ENCODE assay signal across 1 cellular context in the genomic region with DNA sequence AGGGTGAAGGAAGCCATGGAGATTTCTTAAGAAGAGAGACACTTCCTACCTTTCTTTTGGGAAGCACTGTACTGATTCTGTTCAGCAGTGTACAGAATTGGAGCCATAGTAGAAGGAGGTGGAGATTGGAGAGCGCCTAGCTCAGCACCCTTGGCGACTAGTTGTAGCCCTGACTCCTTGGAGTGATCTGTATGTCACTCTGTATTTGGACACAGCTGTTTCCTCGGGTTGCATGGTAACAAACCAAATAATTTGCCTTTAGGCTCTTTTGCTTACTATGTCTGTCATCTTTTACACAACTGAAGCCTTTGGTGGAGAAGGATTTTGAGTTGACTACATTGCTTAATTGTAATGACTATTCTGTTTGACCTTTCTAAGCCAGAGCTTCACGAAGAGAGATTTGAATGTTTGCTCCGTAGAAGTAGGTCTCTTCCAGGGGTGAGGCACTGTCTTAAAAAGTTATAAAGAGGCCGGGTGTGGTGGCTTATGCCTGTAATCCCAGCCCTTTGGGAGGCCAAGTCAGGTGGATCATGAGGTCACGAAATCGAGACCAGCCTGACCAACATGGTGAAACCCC.
TF ChIP-seq lines count a peak whose summit lies in the region.

No MANE protein-coding gene starts in this region.

TF ChIP-seq in WTC11, 78 proteins besides CTCF, POLR2A, EP300 and RAD21 (continued from another document):
- TF ChIP-seq, protein P1, sequence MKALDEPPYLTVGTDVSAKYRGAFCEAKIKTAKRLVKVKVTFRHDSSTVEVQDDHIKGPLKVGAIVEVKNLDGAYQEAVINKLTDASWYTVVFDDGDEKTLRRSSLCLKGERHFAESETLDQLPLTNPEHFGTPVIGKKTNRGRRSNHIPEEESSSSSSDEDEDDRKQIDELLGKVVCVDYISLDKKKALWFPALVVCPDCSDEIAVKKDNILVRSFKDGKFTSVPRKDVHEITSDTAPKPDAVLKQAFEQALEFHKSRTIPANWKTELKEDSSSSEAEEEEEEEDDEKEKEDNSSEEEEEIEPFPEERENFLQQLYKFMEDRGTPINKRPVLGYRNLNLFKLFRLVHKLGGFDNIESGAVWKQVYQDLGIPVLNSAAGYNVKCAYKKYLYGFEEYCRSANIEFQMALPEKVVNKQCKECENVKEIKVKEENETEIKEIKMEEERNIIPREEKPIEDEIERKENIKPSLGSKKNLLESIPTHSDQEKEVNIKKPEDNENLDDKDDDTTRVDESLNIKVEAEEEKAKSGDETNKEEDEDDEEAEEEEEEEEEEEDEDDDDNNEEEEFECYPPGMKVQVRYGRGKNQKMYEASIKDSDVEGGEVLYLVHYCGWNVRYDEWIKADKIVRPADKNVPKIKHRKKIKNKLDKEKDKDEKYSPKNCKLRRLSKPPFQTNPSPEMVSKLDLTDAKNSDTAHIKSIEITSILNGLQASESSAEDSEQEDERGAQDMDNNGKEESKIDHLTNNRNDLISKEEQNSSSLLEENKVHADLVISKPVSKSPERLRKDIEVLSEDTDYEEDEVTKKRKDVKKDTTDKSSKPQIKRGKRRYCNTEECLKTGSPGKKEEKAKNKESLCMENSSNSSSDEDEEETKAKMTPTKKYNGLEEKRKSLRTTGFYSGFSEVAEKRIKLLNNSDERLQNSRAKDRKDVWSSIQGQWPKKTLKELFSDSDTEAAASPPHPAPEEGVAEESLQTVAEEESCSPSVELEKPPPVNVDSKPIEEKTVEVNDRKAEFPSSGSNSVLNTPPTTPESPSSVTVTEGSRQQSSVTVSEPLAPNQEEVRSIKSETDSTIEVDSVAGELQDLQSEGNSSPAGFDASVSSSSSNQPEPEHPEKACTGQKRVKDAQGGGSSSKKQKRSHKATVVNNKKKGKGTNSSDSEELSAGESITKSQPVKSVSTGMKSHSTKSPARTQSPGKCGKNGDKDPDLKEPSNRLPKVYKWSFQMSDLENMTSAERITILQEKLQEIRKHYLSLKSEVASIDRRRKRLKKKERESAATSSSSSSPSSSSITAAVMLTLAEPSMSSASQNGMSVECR (CRISPR knock-in tag; IDR thresholded peaks at IDR 0.05; ENCODE audit: borderline replicate concordance): no peak
- TF ChIP-seq, protein P2, sequence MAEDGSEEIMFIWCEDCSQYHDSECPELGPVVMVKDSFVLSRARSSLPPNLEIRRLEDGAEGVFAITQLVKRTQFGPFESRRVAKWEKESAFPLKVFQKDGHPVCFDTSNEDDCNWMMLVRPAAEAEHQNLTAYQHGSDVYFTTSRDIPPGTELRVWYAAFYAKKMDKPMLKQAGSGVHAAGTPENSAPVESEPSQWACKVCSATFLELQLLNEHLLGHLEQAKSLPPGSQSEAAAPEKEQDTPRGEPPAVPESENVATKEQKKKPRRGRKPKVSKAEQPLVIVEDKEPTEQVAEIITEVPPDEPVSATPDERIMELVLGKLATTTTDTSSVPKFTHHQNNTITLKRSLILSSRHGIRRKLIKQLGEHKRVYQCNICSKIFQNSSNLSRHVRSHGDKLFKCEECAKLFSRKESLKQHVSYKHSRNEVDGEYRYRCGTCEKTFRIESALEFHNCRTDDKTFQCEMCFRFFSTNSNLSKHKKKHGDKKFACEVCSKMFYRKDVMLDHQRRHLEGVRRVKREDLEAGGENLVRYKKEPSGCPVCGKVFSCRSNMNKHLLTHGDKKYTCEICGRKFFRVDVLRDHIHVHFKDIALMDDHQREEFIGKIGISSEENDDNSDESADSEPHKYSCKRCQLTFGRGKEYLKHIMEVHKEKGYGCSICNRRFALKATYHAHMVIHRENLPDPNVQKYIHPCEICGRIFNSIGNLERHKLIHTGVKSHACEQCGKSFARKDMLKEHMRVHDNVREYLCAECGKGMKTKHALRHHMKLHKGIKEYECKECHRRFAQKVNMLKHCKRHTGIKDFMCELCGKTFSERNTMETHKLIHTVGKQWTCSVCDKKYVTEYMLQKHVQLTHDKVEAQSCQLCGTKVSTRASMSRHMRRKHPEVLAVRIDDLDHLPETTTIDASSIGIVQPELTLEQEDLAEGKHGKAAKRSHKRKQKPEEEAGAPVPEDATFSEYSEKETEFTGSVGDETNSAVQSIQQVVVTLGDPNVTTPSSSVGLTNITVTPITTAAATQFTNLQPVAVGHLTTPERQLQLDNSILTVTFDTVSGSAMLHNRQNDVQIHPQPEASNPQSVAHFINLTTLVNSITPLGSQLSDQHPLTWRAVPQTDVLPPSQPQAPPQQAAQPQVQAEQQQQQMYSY (CRISPR knock-in tag; IDR thresholded peaks at IDR 0.05): no peak
- TF ChIP-seq ZNF416 (CRISPR knock-in tag; IDR thresholded peaks at IDR 0.05) (no peak), ESRRA (CRISPR knock-in tag; IDR thresholded peaks at IDR 0.05; ENCODE audit: borderline replicate concordance) (no peak), MXD4 (CRISPR knock-in tag; IDR thresholded peaks at IDR 0.05; ENCODE audit: borderline replicate concordance) (no peak), PRRX2 (CRISPR knock-in tag; IDR thresholded peaks at IDR 0.05) (no peak)
